In genomic region chr3:111782943-111783342, GRCh38 we compare ENCODE assay signal across 13 cellular contexts.
"Had no signal": no experiment of that assay in that cellular context is flagged by ENCODE, and none has a peak within 500 bp of the region (broad histone marks: within the 10 kb centered on the region; RNA-seq: fewer than 3 reads in every experiment).

No MANE protein-coding gene starts in this region.

- ATAC-seq: activated CD8-positive, alpha-beta memory T cell treated with anti-CD3 and anti-CD28 coated beads, Interleukin-2, amount 10 ng/mL, durations not matched to agents 7 days and 5 days; activated T-cell treated with anti-CD3 and anti-CD28 coated beads, Interleukin-2, amount 50 U/mL, for 4 hours; foreskin keratinocyte; naive thymus-derived CD4-positive, alpha-beta T cell; stimulated activated naive CD8-positive, alpha-beta T cell treated with anti-CD3 and anti-CD28 coated beads, Interleukin-15, Interleukin-2, amounts not matched to agents 100 U/mL and 50 U/mL, for 24 hours had no signal

- DNase-seq: activated CD4-positive, alpha-beta T cell treated with anti-CD3 and anti-CD28 coated beads, Interleukin-2, amount 50 U/mL, for 48 hours; activated CD4-positive, CD25-positive, alpha-beta regulatory T cell treated with anti-CD3 and anti-CD28 coated beads, Interleukin-2, amount 50 U/mL, for 72 hours; activated CD8-positive, alpha-beta memory T cell treated with anti-CD3 and anti-CD28 coated beads, Interleukin-2, amount 10 ng/mL, durations not matched to agents 7 days and 5 days; activated gamma-delta T cell; activated T-cell treated with anti-CD3 and anti-CD28 coated beads, Interleukin-2, amount 50 U/mL, for 4 hours; anterior cingulate cortex; foreskin keratinocyte; naive thymus-derived CD4-positive, alpha-beta T cell; stimulated activated CD4-positive, alpha-beta T cell treated with anti-CD3 and anti-CD28 coated beads, Interleukin-2, amount 100 ng/mL, for 48 hours; stimulated activated CD8-positive, alpha-beta memory T cell treated with anti-CD3 and anti-CD28 coated beads, Interleukin-4, amount 100 ng/mL, for 48 hours; stimulated activated naive CD8-positive, alpha-beta T cell treated with anti-CD3 and anti-CD28 coated beads, Interleukin-15, Interleukin-2, amounts not matched to agents 100 U/mL and 50 U/mL, for 24 hours; T-helper 2 cell had no signal

- H3K27ac ChIP-seq: foreskin keratinocyte, neutrophil had no signal

- H3K9me3 ChIP-seq: neutrophil had no signal

- H3K27me3 ChIP-seq: foreskin keratinocyte, neutrophil had no signal

- H3K36me3 ChIP-seq: neutrophil had no signal
